8 cellular contexts compared by ENCODE assay signal in the genomic region with DNA sequence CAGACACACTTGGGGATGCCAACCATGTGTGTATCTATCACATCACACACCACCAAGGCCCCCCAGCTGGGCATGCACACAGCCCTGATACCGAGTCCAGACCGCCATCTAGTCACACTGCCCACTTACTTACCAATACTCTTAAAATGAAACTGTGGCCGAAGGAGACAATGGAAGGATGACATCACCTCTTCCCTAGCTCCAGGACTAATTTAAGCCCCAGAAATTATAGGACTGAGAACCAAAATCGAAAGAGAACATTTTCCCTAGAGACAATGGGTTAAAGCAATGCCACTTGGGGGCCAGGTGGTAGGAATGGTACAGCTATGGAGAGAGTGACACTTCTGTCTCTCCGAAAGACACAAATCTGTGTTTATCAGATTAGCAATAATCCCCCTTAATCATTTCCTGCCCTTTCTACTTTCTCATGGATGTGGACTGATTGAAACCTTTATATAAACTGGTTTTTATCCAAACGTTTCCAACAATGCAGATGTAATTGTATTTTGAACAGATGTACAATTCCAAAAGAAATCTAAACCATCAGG. TPM values are rescaled to one million over a fixed set of nuclear protein-coding genes. Genes with fewer than 3 reads are reported as not detected.
DNase-seq lines count a peak whose midpoint lies in the region; ATAC-seq and TF ChIP-seq lines count a peak whose summit lies in the region.

No MANE protein-coding gene starts in this region.

- POLR2A ChIA-PET in GM10248 (lab: Yijun Ruan, JAX): no interaction called here

- H3K4me2 ChIP-seq in DND-41 (ENCODE audit: insufficient read depth, low read length) (peak overlapping the region; percentile 97), mammary epithelial cell (ENCODE audit: insufficient read depth, low read depth, low read length) (peak overlapping the region; percentile 89), parathyroid adenoma (ENCODE audit: low read length) (no peak overlapping the region)

- dilution Hi-C loops in mammary epithelial cell (cut with HindIII; ENCODE audit: low sequenced_read_pairs): no loop called here

- intact Hi-C loops in mammary epithelial cell (cut with micrococcal nuclease): no loop called here

- H3K4me3 ChIP-seq in DND-41 (ENCODE audit: low read depth in 1 of 2, low read length in 2 of 2) (peak overlapping the region; percentile 23 to 76; a peak in 3 of 4 replicates), NB4 (ENCODE audit: low read depth, low read length) (no peak overlapping the region), mammary epithelial cell (replicated peaks in 1 of 3; ENCODE audit: insufficient read depth in 1 of 3, low read depth in 2 of 3, low read length in 3 of 3) (peak overlapping the region in 1 of 3 experiments; percentile 65), parathyroid adenoma (ENCODE audit: low read depth, low read length) (no peak overlapping the region)

- H3K79me2 ChIP-seq in DND-41 (ENCODE audit: insufficient read depth, low read length) (no peaks in the 10 kb centered on the region), mammary epithelial cell (ENCODE audit: insufficient read depth, low read length) (no peaks in the 10 kb centered on the region), parathyroid adenoma (no peaks in the 10 kb centered on the region)

- H3K9ac ChIP-seq in DND-41 (ENCODE audit: low read depth, low read length): peak overlapping the region; percentile 93
- H3K9ac ChIP-seq in mammary epithelial cell (ENCODE audit: insufficient read depth, low read length): no peak overlapping the region
- H3K9ac ChIP-seq in parathyroid adenoma: no peak overlapping the region

- DNase-seq in DND-41: no peak
- DNase-seq in NB4 (ENCODE audit: low read depth): peak; percentile 9
- no peak for DNase-seq in mammary epithelial cell
- no peak for DNase-seq in CD1c-positive myeloid dendritic cell (ENCODE audit: extremely low spot score)
- DNase-seq in GM10248 (ENCODE audit: extremely low spot score): no peak
- DNase-seq in AML-193 (lab: John Stamatoyannopoulos, UW): no peak

- no peaks in the 10 kb centered on the region for H3K27me3 ChIP-seq in DND-41 (ENCODE audit: insufficient read depth, low read length, poor library complexity)
- H3K27me3 ChIP-seq in mammary epithelial cell (ENCODE audit: insufficient read depth, low read length): peaks cover under 1% of the 10 kb centered on the region
- no peaks in the 10 kb centered on the region for H3K27me3 ChIP-seq in parathyroid adenoma (ENCODE audit: control insufficient read depth, insufficient read depth, low read length)

- no peaks in the 10 kb centered on the region for H3K9me3 ChIP-seq in DND-41 (ENCODE audit: insufficient read depth, low read length, severe bottlenecking)
- no peaks in the 10 kb centered on the region for H3K9me3 ChIP-seq in mammary epithelial cell (replicated peaks; ENCODE audit: insufficient read depth, low read length)
- H3K9me3 ChIP-seq in parathyroid adenoma (ENCODE audit: control insufficient read depth, low read length): no peaks in the 10 kb centered on the region

- ATAC-seq in DND-41 (ENCODE audit: insufficient read depth, low read depth) (0 out of 3 replicates have a peak, but pooled peaks have one; percentile 1), GM19035 (IDR thresholded peaks at IDR 0.05; ENCODE audit: unreplicated experiment) (no peak)

- WGBS in mammary epithelial cell (ENCODE audit: low coverage, missing lambda C conversion rate): 93% methylated on average over 6 of the region's 6 CpGs

- in situ Hi-C loops in mammary epithelial cell (cut with MboI; ENCODE audit: low sequenced_read_pairs in 2 of 2): loop anchor here (25.0 kb wide), 1 partner anchor 523 kb away; no protein-coding TSS in a partner anchor

- no peak for TF ChIP-seq CTCF in DND-41 (IDR thresholded peaks at IDR 0.05; ENCODE audit: borderline replicate concordance, extremely low read depth, low read length, poor library complexity, severe bottlenecking)
- no peak for TF ChIP-seq CTCF in NB4 (IDR thresholded peaks at IDR 0.05; ENCODE audit: low read depth, low read length)
- TF ChIP-seq CTCF in mammary epithelial cell (conservative IDR thresholded peaks at IDR 0.05 in 1 of 2, IDR thresholded peaks at IDR 0.05 in 1 of 2; ENCODE audit: extremely low read depth in 1 of 2, insufficient read depth in 1 of 2, low read depth in 1 of 2, low read length in 2 of 2): no peak
- no peak for TF ChIP-seq CTCF in parathyroid adenoma (IDR thresholded peaks at IDR 0.05)
- no peak for TF ChIP-seq CTCF in GM10248 (IDR thresholded peaks at IDR 0.05; ENCODE audit: control extremely low read depth, extremely low read depth, low read depth, missing control alignments)

- no TSS peak for BruUV-seq in mammary epithelial cell (replicated peaks; lab: Mats Ljungman, UMichigan)

- TF ChIP-seq POLR2A in NB4 (IDR thresholded peaks at IDR 0.05; ENCODE audit: extremely low read depth, insufficient read length): no peak

- peak overlapping the region; percentile 82 for H3K27ac ChIP-seq in DND-41 (ENCODE audit: low read length)
- H3K27ac ChIP-seq in mammary epithelial cell (ENCODE audit: insufficient read depth, low read depth, low read length): no peak overlapping the region
- no peak overlapping the region for H3K27ac ChIP-seq in parathyroid adenoma

- peak overlapping the region; percentile 100 for H2AFZ ChIP-seq in DND-41 (ENCODE audit: low read depth, low read length)
- peak overlapping the region; percentile 96 for H2AFZ ChIP-seq in mammary epithelial cell (ENCODE audit: low read depth, low read length)
- H2AFZ ChIP-seq in parathyroid adenoma: peak overlapping the region; percentile 22

- no peaks in the 10 kb centered on the region for H4K20me1 ChIP-seq in DND-41 (ENCODE audit: insufficient read depth, low read length)
- no peaks in the 10 kb centered on the region for H4K20me1 ChIP-seq in mammary epithelial cell (ENCODE audit: insufficient read depth, low read length)

- peaks cover 36% of the 10 kb centered on the region for H3K4me1 ChIP-seq in DND-41 (ENCODE audit: insufficient read depth, low read length)
- peaks cover 5% of the 10 kb centered on the region for H3K4me1 ChIP-seq in mammary epithelial cell (ENCODE audit: insufficient read depth, low read length)
- peaks cover 11% of the 10 kb centered on the region for H3K4me1 ChIP-seq in parathyroid adenoma

- H3K36me3 ChIP-seq in DND-41 (ENCODE audit: insufficient read depth, low read length) (no peaks in the 10 kb centered on the region), mammary epithelial cell (ENCODE audit: insufficient read depth, low read length) (no peaks in the 10 kb centered on the region), parathyroid adenoma (ENCODE audit: control insufficient read depth, insufficient read depth, low read length) (no peaks in the 10 kb centered on the region)

- CTCF ChIA-PET in mammary epithelial cell (lab: Charles Lee; ENCODE audit: low non-redundant PET): interaction anchor here (0.6 kb wide), 1 partner anchor 16 kb away, joined by 3 read pairs; no protein-coding TSS in a partner anchor
- CTCF ChIA-PET in GM10248 (lab: Yijun Ruan, JAX): interaction anchor here (0.7 to 4.5 kb wide), 9 partner anchors 9 to 932 kb away, joined by 3 to 26 read pairs (median 3); no protein-coding TSS in a partner anchor

RNA-seq across cellular contexts. Expression of gene GGACT, which starts 0.7 kb away (rescaled TPM):
- total RNA-seq in mammary epithelial cell: 1 to 10 TPM; 4.5 to 5.4 TPM
- polyA plus RNA-seq in mammary epithelial cell: 1.1 TPM
- not detected for polyA minus RNA-seq in mammary epithelial cell

Comparison
In these comparisons a context has a peak if more than half of its experiments do, and no peak if none do; other contexts are left out.
1. H2AFZ ChIP-seq: peak in every context shown above with its lines; median percentile 100 in DND-41; 96 in mammary epithelial cell; 22 in parathyroid adenoma.
2. H3K4me3 ChIP-seq: peak in DND-41 (2 of 2); none in NB4 (single experiment) and parathyroid adenoma (single experiment).